Comparison of ENCODE assay signal across 27 cellular contexts in the genomic region with DNA sequence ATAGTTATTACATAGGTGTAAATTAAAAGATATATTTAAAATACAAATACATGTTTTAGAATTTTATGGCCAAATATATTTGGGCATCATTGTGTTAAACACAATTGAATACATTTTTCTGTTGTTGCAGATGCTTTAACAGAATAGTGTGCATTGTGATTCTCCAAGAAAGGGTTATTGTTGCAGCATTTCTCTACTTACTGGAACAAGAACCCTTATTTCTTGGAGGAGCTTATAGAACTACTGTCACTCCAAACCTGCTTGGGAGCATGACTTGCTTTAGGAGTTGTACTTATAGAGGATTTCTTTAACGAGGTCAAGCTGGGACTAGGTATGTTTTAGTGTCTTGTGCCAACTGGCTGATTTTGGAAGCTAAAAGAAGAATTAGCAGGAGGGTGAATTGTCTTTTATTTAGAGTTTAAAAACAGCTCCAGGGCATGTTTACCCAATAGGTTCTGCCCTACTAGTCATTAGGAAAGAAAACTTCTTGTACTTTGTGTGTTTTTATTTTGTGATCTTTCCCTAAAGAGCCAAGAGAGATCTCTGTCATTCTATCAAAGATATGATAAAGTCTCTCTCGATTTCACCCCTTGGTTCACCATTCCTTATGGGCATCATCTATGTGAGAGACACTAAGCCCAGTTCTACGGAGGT.
A peak's percentile ranks its signal among the peaks of the same experiment; 100 is the strongest.
DNase-seq lines count a peak whose midpoint lies in the region; FAIRE-seq lines count a peak whose summit lies in the region.
"Had no signal": no experiment of that assay in that cellular context is flagged by ENCODE, and none has a peak within 500 bp of the region (broad histone marks: within the 10 kb centered on the region; RNA-seq: fewer than 3 reads in every experiment).

No MANE protein-coding gene starts in this region.

- no peaks in the 10 kb centered on the region for H3K79me2 ChIP-seq in ACC112 (ENCODE audit: control insufficient read depth, insufficient read depth, low read length, unreplicated experiment)

- peak overlapping the region; percentile 77 for H2AFZ ChIP-seq in ACC112 (ENCODE audit: low read length, unreplicated experiment)

- no peaks in the 10 kb centered on the region for H3K27me3 ChIP-seq in ACC112 (ENCODE audit: insufficient read depth, low read length)
- H3K27me3 ChIP-seq: adrenal gland, BE2C, ovary had no signal

- H3K27ac ChIP-seq in ACC112 (ENCODE audit: low read depth, low read length) (peak overlapping the region; percentile 15; the same call in 1 of the 2 replicates), angular gyrus (ENCODE audit: low read depth, low read length) (peak overlapping the region; percentile 43)
- H3K27ac ChIP-seq: adrenal gland, HL-60, ovary, SK-N-MC had no signal

- peak; percentile 40 for FAIRE-seq in frontal cortex (lab: Jason Lieb, UNC)
- FAIRE-seq: A204.1, GM18507 had no signal

- no peak overlapping the region for H3K4me3 ChIP-seq in ACC112 (ENCODE audit: low read depth, low read length)
- H3K4me3 ChIP-seq: adrenal gland, ovary, SK-N-MC had no signal

- no peaks in the 10 kb centered on the region for H3K36me3 ChIP-seq in ACC112 (ENCODE audit: insufficient read depth, low read length)
- H3K36me3 ChIP-seq: adrenal gland, BE2C, ovary had no signal

- peaks cover 16% of the 10 kb centered on the region for H3K4me1 ChIP-seq in ACC112 (ENCODE audit: control insufficient read depth, insufficient read depth, low read length, unreplicated experiment)
- H3K4me1 ChIP-seq: adrenal gland, BE2C had no signal

- DNase-seq in frontal cortex (ENCODE audit: low spot score in 2 of 2) (no peak), renal cortical epithelial cell (ENCODE audit: low read depth) (peak; percentile 60), NCI-H1092 (lab: John Stamatoyannopoulos, UW) (no peak), GM19238 (ENCODE audit: insufficient read length, low spot score) (no peak), iPS-NIHi7 (ENCODE audit: extremely low spot score) (no peak)
- no peak for DNase-seq in activated CD4-positive, alpha-beta T cell treated with anti-CD3 and anti-CD28 coated beads, Interleukin-2, amount 50 U/mL, for 1 hour
- DNase-seq: activated CD8-positive, alpha-beta memory T cell treated with anti-CD3 and anti-CD28 coated beads for 24 hours; activated gamma-delta T cell treated with Interleukin-2 at 50 U/mL for 16 hours; activated T-cell treated with anti-CD3 and anti-CD28 coated beads, Interleukin-2, amount 50 U/mL, for 24 hours; BE2C; cortex of kidney; DMS79; endodermal cell; GF-D8; left colon; naive thymus-derived CD8-positive, alpha-beta T cell; NCI-H1105; NCI-H1930; ovary; stimulated activated naive CD8-positive, alpha-beta T cell treated with anti-CD3 and anti-CD28 coated beads, Interleukin-15, amount 100 ng/mL, for 72 hours had no signal
